8 cellular contexts compared by ENCODE assay signal in genomic region chr5:34007675-34008600, GRCh38. TPM values are rescaled to one million over a fixed set of nuclear protein-coding genes. Genes with fewer than 3 reads are reported as not detected.
DNase-seq lines count a peak whose midpoint lies in the region; ATAC-seq and TF ChIP-seq lines count a peak whose summit lies in the region.

AMACR (minus strand) TSS chr5:34008050; CDS start chr5:34008019, 31 bp downstream.

- intact Hi-C loops in activated T-helper 2 cell treated with anti-CD3 and anti-CD28 coated beads, Interferon-gamma antibody, Interleukin-2, Interleukin-4, amounts not matched to agents 10 μg/mL and 5 μg/mL and 100 μg/mL, durations not matched to agents 14 hours and 24 hours and 36 hours (cut with micrococcal nuclease), result loop anchor here (1.0 to 2.0 kb wide), 3 partner anchors 14 to 567 kb away; partner anchors contain the start of gene TARS1

- H3K4me3 Mint-ChIP-seq in activated T-helper 2 cell treated with anti-CD3 and anti-CD28 coated beads, Interferon-gamma antibody, Interleukin-2, Interleukin-4, amounts not matched to agents 10 μg/mL and 5 μg/mL and 100 μg/mL, durations not matched to agents 14 hours and 24 hours and 36 hours (ENCODE audit: low read depth), result peak within 1 kb of the TSS; percentile 86
- H3K4me3 Mint-ChIP-seq in nephron, result peak within 1 kb of the TSS; percentile 86 to 98 (median 96)

- H3K27ac Mint-ChIP-seq in activated T-helper 2 cell treated with anti-CD3 and anti-CD28 coated beads, Interferon-gamma antibody, Interleukin-2, Interleukin-4, amounts not matched to agents 10 μg/mL and 5 μg/mL and 100 μg/mL, durations not matched to agents 14 hours and 24 hours and 36 hours, result peak within 1 kb of the TSS; percentile 86
- peak within 1 kb of the TSS; percentile 99 to 100 (median 99) for H3K27ac Mint-ChIP-seq in nephron

- H3K27me3 Mint-ChIP-seq in activated T-helper 2 cell treated with anti-CD3 and anti-CD28 coated beads, Interferon-gamma antibody, Interleukin-2, Interleukin-4, amounts not matched to agents 10 μg/mL and 5 μg/mL and 100 μg/mL, durations not matched to agents 14 hours and 24 hours and 36 hours (ENCODE audit: low read depth), result no peaks in the 10 kb centered on the region
- no peaks in the 10 kb centered on the region for H3K27me3 Mint-ChIP-seq in nephron (ENCODE audit: low read depth)

- TF ChIP-seq CTCF in LNCaP clone FGC (IDR thresholded peaks at IDR 0.05; ENCODE audit: control insufficient read depth, extremely low read depth, insufficient read depth), result no peak
- no peak for TF ChIP-seq CTCF in fibroblast of pulmonary artery (IDR thresholded peaks at IDR 0.05; ENCODE audit: low read length, missing control alignments)
- no peak for TF ChIP-seq CTCF in nephron (IDR thresholded peaks at IDR 0.05; ENCODE audit: unreplicated experiment in 3 of 3)

- DNase-seq in ELF-1 (ENCODE audit: low read depth, low spot score) (peak; percentile 98), H4 (ENCODE audit: low spot score) (peak; percentile 90), LNCaP clone FGC (ENCODE audit: low read depth) (peak; percentile 72), RPMI8226 (peak; percentile 81), fibroblast of pulmonary artery (ENCODE audit: low read depth) (peak; percentile 92)
- DNase-seq in activated T-helper 2 cell treated with anti-CD3 and anti-CD28 coated beads, Interferon-gamma antibody, Interleukin-2, Interleukin-4, amounts not matched to agents 10 μg/mL and 5 μg/mL and 100 μg/mL, durations not matched to agents 14 hours and 24 hours and 36 hours (ENCODE audit: low spot score), result peak; percentile 85
- DNase-seq in stimulated activated naive CD8-positive, alpha-beta T cell treated with anti-CD3 and anti-CD28 coated beads, Interleukin-15, Interleukin-2, amounts not matched to agents 100 U/mL and 50 U/mL, for 24 hours, result peak; percentile 86

- H3K4me1 Mint-ChIP-seq in activated T-helper 2 cell treated with anti-CD3 and anti-CD28 coated beads, Interferon-gamma antibody, Interleukin-2, Interleukin-4, amounts not matched to agents 10 μg/mL and 5 μg/mL and 100 μg/mL, durations not matched to agents 14 hours and 24 hours and 36 hours (ENCODE audit: low read depth), result peaks cover 29% of the 10 kb centered on the region
- peaks cover 45% of the 10 kb centered on the region for H3K4me1 Mint-ChIP-seq in nephron

- no peaks in the 10 kb centered on the region for H3K9me3 Mint-ChIP-seq in activated T-helper 2 cell treated with anti-CD3 and anti-CD28 coated beads, Interferon-gamma antibody, Interleukin-2, Interleukin-4, amounts not matched to agents 10 μg/mL and 5 μg/mL and 100 μg/mL, durations not matched to agents 14 hours and 24 hours and 36 hours
- no peaks in the 10 kb centered on the region for H3K9me3 Mint-ChIP-seq in nephron

- H3K36me3 Mint-ChIP-seq in activated T-helper 2 cell treated with anti-CD3 and anti-CD28 coated beads, Interferon-gamma antibody, Interleukin-2, Interleukin-4, amounts not matched to agents 10 μg/mL and 5 μg/mL and 100 μg/mL, durations not matched to agents 14 hours and 24 hours and 36 hours (ENCODE audit: low read depth), result peaks cover 19% of the 10 kb centered on the region
- H3K36me3 Mint-ChIP-seq in nephron (ENCODE audit: low read depth), result peaks cover 26% of the 10 kb centered on the region

- peak; percentile 88 for ATAC-seq in stimulated activated naive CD8-positive, alpha-beta T cell treated with anti-CD3 and anti-CD28 coated beads, Interleukin-15, Interleukin-2, amounts not matched to agents 100 U/mL and 50 U/mL, for 24 hours

- H3K4me3 ChIP-seq in LNCaP clone FGC (ENCODE audit: low read depth, low read length) (peak within 1 kb of the TSS; percentile 67), fibroblast of pulmonary artery (replicated peaks; ENCODE audit: low read depth, low read length) (peak within 1 kb of the TSS; percentile 69)

RNA-seq across cellular contexts. Expression of gene AMACR, which starts in this region (rescaled TPM):
- 11.8 and 21.2 TPM in 2 replicates for total RNA-seq in H4 (2014; rRNA removed; shearing (Covaris generic))
- 8.3 and 9.0 TPM in 2 replicates for total RNA-seq in activated T-helper 2 cell treated with anti-CD3 and anti-CD28 coated beads, Interferon-gamma antibody, Interleukin-2, Interleukin-4, amounts not matched to agents 10 μg/mL and 5 μg/mL and 100 μg/mL, durations not matched to agents 14 hours and 24 hours and 36 hours

Comparison
In these comparisons a context has a peak if more than half of its experiments do, and no peak if none do; other contexts are left out.
1. Peak in every context shown above with its lines: DNase-seq, ATAC-seq and H3K4me3 ChIP-seq.